In genomic region chr3:143901105-143901504, GRCh38 we compare ENCODE assay signal across 20 cellular contexts. TPM values are rescaled to one million over a fixed set of nuclear protein-coding genes. Genes with fewer than 3 reads are reported as not detected.
A peak's percentile ranks its signal among the peaks of the same experiment; 100 is the strongest.
DNase-seq lines count a peak whose midpoint lies in the region; ATAC-seq and TF ChIP-seq lines count a peak whose summit lies in the region.
"Had no signal": no experiment of that assay in that cellular context is flagged by ENCODE, and none has a peak within 500 bp of the region (broad histone marks: within the 10 kb centered on the region; RNA-seq: fewer than 3 reads in every experiment).

No MANE protein-coding gene starts in this region.

- H3K9me3 ChIP-seq in IMR-90 (ENCODE audit: control insufficient read depth, insufficient read depth, low read length) (no peaks in the 10 kb centered on the region), psoas muscle (no peaks in the 10 kb centered on the region)
- no peaks in the 10 kb centered on the region for H3K9me3 ChIP-seq in naive thymus-derived CD4-positive, alpha-beta T cell (ENCODE audit: control insufficient read depth in 2 of 3, low read length in 3 of 3)
- H3K9me3 ChIP-seq: heart right ventricle, left lung had no signal

- H3K27me3 ChIP-seq in IMR-90 (ENCODE audit: control insufficient read depth, insufficient read depth, low read length) (no peaks in the 10 kb centered on the region), psoas muscle (ENCODE audit: insufficient read depth in 3 of 3, low read length in 2 of 3) (no peaks in the 10 kb centered on the region)
- H3K27me3 ChIP-seq in naive thymus-derived CD4-positive, alpha-beta T cell (ENCODE audit: control insufficient read depth in 2 of 2, insufficient read depth in 2 of 2, low read length in 2 of 2): peaks cover 0 to 3% of the 10 kb centered on the region in 2 donors
- H3K27me3 ChIP-seq: heart right ventricle, left lung had no signal

- no peaks in the 10 kb centered on the region for H3K9me3 Mint-ChIP-seq in Calu3 (ENCODE audit: low read depth, unreplicated experiment)
- no peaks in the 10 kb centered on the region for H3K9me3 Mint-ChIP-seq in naive thymus-derived CD4-positive, alpha-beta T cell
- H3K9me3 Mint-ChIP-seq: activated CD4-positive, alpha-beta T cell treated with anti-CD3 and anti-CD28 coated beads, Interleukin-2, amount 10 ng/mL, durations not matched to agents 24 days and 14 days; activated T-cell treated with anti-CD3 and anti-CD28 coated beads, Interleukin-2, amount 50 U/mL, for 24 hours; CD8-positive, alpha-beta T cell; stimulated activated naive CD8-positive, alpha-beta T cell treated with anti-CD3 and anti-CD28 coated beads, Interleukin-15, amount 100 ng/mL, for 72 hours had no signal

- H3K4me2 ChIP-seq in IMR-90 (ENCODE audit: low read depth, low read length): no peak overlapping the region

- H3K9ac ChIP-seq in IMR-90 (ENCODE audit: low read depth, low read length): no peak overlapping the region

- H3K9me1 ChIP-seq in IMR-90 (ENCODE audit: insufficient read depth, low read length): no peaks in the 10 kb centered on the region

- H2BK5ac ChIP-seq in IMR-90 (ENCODE audit: low read depth, low read length, poor library complexity, severe bottlenecking): no peak overlapping the region

- no peak overlapping the region for H3K23ac ChIP-seq in IMR-90 (ENCODE audit: low read depth, low read length)

- H4K8ac ChIP-seq in IMR-90 (ENCODE audit: low read depth in 2 of 2, low read length in 2 of 2): no peak overlapping the region

- H2AK5ac ChIP-seq in IMR-90 (ENCODE audit: low read depth, low read length): no peak overlapping the region

- no peak for TF ChIP-seq POLR2A in IMR-90 (IDR thresholded peaks at IDR 0.05; ENCODE audit: low read depth, low read length)

- H3K4me3 ChIP-seq in IMR-90 (ENCODE audit: insufficient read depth, low read depth, low read length) (no peak overlapping the region), epithelial cell of esophagus (ENCODE audit: low read length) (no peak overlapping the region), psoas muscle (no peak overlapping the region)
- H3K4me3 ChIP-seq in naive thymus-derived CD4-positive, alpha-beta T cell (ENCODE audit: low read length): no peak overlapping the region
- H3K4me3 ChIP-seq: heart right ventricle, left lung had no signal

- H3K4me3 Mint-ChIP-seq in Calu3 (ENCODE audit: low read depth, unreplicated experiment): no peak overlapping the region
- H3K4me3 Mint-ChIP-seq in naive thymus-derived CD4-positive, alpha-beta T cell: no peak overlapping the region
- H3K4me3 Mint-ChIP-seq: activated CD4-positive, alpha-beta T cell treated with anti-CD3 and anti-CD28 coated beads, Interleukin-2, amount 10 ng/mL, durations not matched to agents 24 days and 14 days; activated T-cell treated with anti-CD3 and anti-CD28 coated beads, Interleukin-2, amount 50 U/mL, for 24 hours; CD8-positive, alpha-beta T cell; nephron; stimulated activated naive CD8-positive, alpha-beta T cell treated with anti-CD3 and anti-CD28 coated beads, Interleukin-15, amount 100 ng/mL, for 72 hours had no signal

- dilution Hi-C loops in IMR-90 (cut with HindIII; ENCODE audit: low sequenced_read_pairs, unreplicated experiment): no loop called here

- peak; percentile 49 for ATAC-seq in IMR-90 (ENCODE audit: low read depth)
- ATAC-seq in psoas muscle: no peak
- ATAC-seq in naive thymus-derived CD4-positive, alpha-beta T cell: no peak
- ATAC-seq in HG02623 (IDR thresholded peaks at IDR 0.05; ENCODE audit: unreplicated experiment): no peak
- ATAC-seq: CD8-positive, alpha-beta T cell; heart right ventricle; left lung; stimulated activated naive CD8-positive, alpha-beta T cell treated with anti-CD3 and anti-CD28 coated beads, Interleukin-15, amount 100 ng/mL, for 72 hours had no signal

- no peaks in the 10 kb centered on the region for H4K20me1 ChIP-seq in IMR-90 (ENCODE audit: insufficient read depth, low read length)

- H3K18ac ChIP-seq in IMR-90 (ENCODE audit: low read depth, low read length): no peak overlapping the region

- H3K27me3 Mint-ChIP-seq in Calu3 (ENCODE audit: unreplicated experiment): no peaks in the 10 kb centered on the region
- H3K27me3 Mint-ChIP-seq in naive thymus-derived CD4-positive, alpha-beta T cell: peaks cover 0 to 19% (median 7%) of the 10 kb centered on the region in 5 donors

- H3K4ac ChIP-seq in IMR-90 (ENCODE audit: low read depth, low read length): no peak overlapping the region

- H3K36me3 Mint-ChIP-seq in Calu3 (ENCODE audit: insufficient read depth, unreplicated experiment): no peaks in the 10 kb centered on the region
- H3K36me3 Mint-ChIP-seq in naive thymus-derived CD4-positive, alpha-beta T cell: no peaks in the 10 kb centered on the region
- H3K36me3 Mint-ChIP-seq: CD8-positive, alpha-beta T cell had no signal

- H3K79me1 ChIP-seq in IMR-90 (ENCODE audit: low read depth in 1 of 2, low read length in 2 of 2): no peaks in the 10 kb centered on the region

- H3K4me1 Mint-ChIP-seq in Calu3 (ENCODE audit: low read depth, unreplicated experiment): peaks cover 9% of the 10 kb centered on the region
- H3K4me1 Mint-ChIP-seq in naive thymus-derived CD4-positive, alpha-beta T cell: no peaks in the 10 kb centered on the region
- H3K4me1 Mint-ChIP-seq: activated CD4-positive, alpha-beta T cell treated with anti-CD3 and anti-CD28 coated beads, Interleukin-2, amount 10 ng/mL, durations not matched to agents 24 days and 14 days; stimulated activated naive CD8-positive, alpha-beta T cell treated with anti-CD3 and anti-CD28 coated beads, Interleukin-15, amount 100 ng/mL, for 72 hours had no signal

- no peak overlapping the region for H3K27ac Mint-ChIP-seq in Calu3 (ENCODE audit: unreplicated experiment)
- no peak overlapping the region for H3K27ac Mint-ChIP-seq in naive thymus-derived CD4-positive, alpha-beta T cell
- H3K27ac Mint-ChIP-seq: activated CD4-positive, alpha-beta T cell treated with anti-CD3 and anti-CD28 coated beads, Interleukin-2, amount 10 ng/mL, durations not matched to agents 24 days and 14 days; activated T-cell treated with anti-CD3 and anti-CD28 coated beads, Interleukin-2, amount 50 U/mL, for 24 hours; CD8-positive, alpha-beta T cell; nephron had no signal

- no peak overlapping the region for H3K27ac ChIP-seq in IMR-90 (ENCODE audit: insufficient read depth, low read length)
- no peak overlapping the region for H3K27ac ChIP-seq in psoas muscle
- no peak overlapping the region for H3K27ac ChIP-seq in naive thymus-derived CD4-positive, alpha-beta T cell (ENCODE audit: low read depth, low read length)
- H3K27ac ChIP-seq: heart right ventricle, left lung had no signal

- TF ChIP-seq CTCF in IMR-90 (conservative IDR thresholded peaks at IDR 0.05; ENCODE audit: low read depth, low read length) (no peak), epithelial cell of esophagus (IDR thresholded peaks at IDR 0.05; ENCODE audit: insufficient read depth, low read depth, low read length, missing control alignments) (no peak), Calu3 (IDR thresholded peaks at IDR 0.05; ENCODE audit: unreplicated experiment) (no peak), psoas muscle (IDR thresholded peaks at IDR 0.05) (no peak)

- H3K4me1 ChIP-seq in IMR-90 (ENCODE audit: control insufficient read depth, insufficient read depth, low read length) (no peaks in the 10 kb centered on the region), psoas muscle (no peaks in the 10 kb centered on the region)
- H3K4me1 ChIP-seq in naive thymus-derived CD4-positive, alpha-beta T cell (ENCODE audit: control insufficient read depth in 2 of 2, insufficient read depth in 2 of 2, low read length in 2 of 2): no peaks in the 10 kb centered on the region
- H3K4me1 ChIP-seq: left lung had no signal

- no TSS peak for BruUV-seq in IMR-90 (replicated peaks; lab: Mats Ljungman, UMichigan)
- no TSS peak for BruUV-seq in Calu3 (replicated peaks; lab: Mats Ljungman, UMichigan)

- POLR2A ChIA-PET in IMR-90 (lab: Charles Lee; ENCODE audit: unreplicated experiment): no interaction called here
- POLR2A ChIA-PET in naive thymus-derived CD4-positive, alpha-beta T cell (lab: Charles Lee): no interaction called here

- no peak overlapping the region for H2AK9ac ChIP-seq in IMR-90 (replicated peaks; ENCODE audit: low read depth, low read length, poor library complexity)

- no peak for TF ChIP-seq RAD21 in IMR-90 (IDR thresholded peaks at IDR 0.05; ENCODE audit: low read length)

- no peak overlapping the region for H3K56ac ChIP-seq in IMR-90 (ENCODE audit: extremely low read depth, insufficient read depth, low read length)

- no peak overlapping the region for H3K14ac ChIP-seq in IMR-90 (replicated peaks; ENCODE audit: low read depth, low read length)

- CTCF ChIA-PET in IMR-90 (lab: Yijun Ruan, JAX) (no interaction called here), Calu3 (lab: Charles Lee) (interaction anchor here (0.6 to 1.1 kb wide), 2 partner anchors 12 to 16 kb away, joined by 3 to 6 read pairs; no protein-coding TSS in a partner anchor)
- CTCF ChIA-PET in naive thymus-derived CD4-positive, alpha-beta T cell (lab: Charles Lee): no interaction called here

- no peak overlapping the region for H2BK15ac ChIP-seq in IMR-90 (ENCODE audit: low read depth, low read length)

- no peak overlapping the region for H4K5ac ChIP-seq in IMR-90 (ENCODE audit: low read depth, low read length)

- DNase-seq in GM03348 (ENCODE audit: low spot score): peak; percentile 69
- peak; percentile 83 for DNase-seq in IMR-90
- peak; percentile 92 for DNase-seq in epithelial cell of esophagus (ENCODE audit: low read depth)
- DNase-seq in renal cortical epithelial cell (ENCODE audit: low read depth): peak; percentile 75
- no peak for DNase-seq in Calu3
- no peak for DNase-seq in psoas muscle
- no peak for DNase-seq in naive thymus-derived CD4-positive, alpha-beta T cell
- DNase-seq: activated CD4-positive, alpha-beta T cell treated with anti-CD3 and anti-CD28 coated beads, Interleukin-2, amount 10 ng/mL, durations not matched to agents 24 days and 14 days; activated T-cell treated with anti-CD3 and anti-CD28 coated beads, Interleukin-2, amount 50 U/mL, for 24 hours; CD8-positive, alpha-beta T cell; GDM1; heart right ventricle; KG1; left lung; NCI-H187; NCI-H69; RPMI8226; stimulated activated naive CD8-positive, alpha-beta T cell treated with anti-CD3 and anti-CD28 coated beads, Interleukin-15, amount 100 ng/mL, for 72 hours had no signal

- H2BK20ac ChIP-seq in IMR-90 (ENCODE audit: low read depth, low read length): no peak overlapping the region

- in situ Hi-C loops in IMR-90 (cut with MboI; ENCODE audit: low sequenced_read_pairs): no loop called here

- intact Hi-C loops in IMR-90 (cut with micrococcal nuclease): no loop called here
- intact Hi-C loops in Calu3 (cut with micrococcal nuclease; ENCODE audit: unreplicated experiment): no loop called here
- intact Hi-C loops in psoas muscle (cut with DNase I): no loop called here
- intact Hi-C loops in naive thymus-derived CD4-positive, alpha-beta T cell (cut with micrococcal nuclease): no loop called here

- H2BK120ac ChIP-seq in IMR-90 (ENCODE audit: low read depth, low read length): no peak overlapping the region

- H3K36me3 ChIP-seq in IMR-90 (ENCODE audit: control insufficient read depth, insufficient read depth, low read length): no peaks in the 10 kb centered on the region
- no peaks in the 10 kb centered on the region for H3K36me3 ChIP-seq in psoas muscle (ENCODE audit: insufficient read depth in 1 of 2, low read depth in 1 of 2)
- no peaks in the 10 kb centered on the region for H3K36me3 ChIP-seq in naive thymus-derived CD4-positive, alpha-beta T cell (ENCODE audit: control insufficient read depth in 2 of 3, insufficient read depth in 3 of 3, low read length in 3 of 3)
- H3K36me3 ChIP-seq: heart right ventricle, left lung had no signal

- H2AFZ ChIP-seq in IMR-90 (replicated peaks; ENCODE audit: low read length, poor library complexity): no peak overlapping the region

- no peak overlapping the region for H4K91ac ChIP-seq in IMR-90 (ENCODE audit: insufficient read depth, low read depth, low read length)

RNA-seq across cellular contexts. Expression of gene SLC9A9, which starts 52.8 kb away (rescaled TPM):
- total RNA-seq in IMR-90 (2012; rRNA removed) (2.3 and 4.2 TPM in 2 replicates), renal cortical epithelial cell (1.0 and 2.4 TPM in 2 replicates), Calu3 (2022) (1.5 and 2.4 TPM in 2 replicates), psoas muscle (1 to 10 TPM; 2.9 to 5.4 (median 3.2) TPM)
- polyA plus RNA-seq in IMR-90 (2012; rRNA removed) (1.1 and 1.4 TPM in 2 replicates), psoas muscle (1 to 10 TPM; 1.3 to 2.0 (median 1.8) TPM)
- polyA plus RNA-seq in IMR-90 (2012; cell fraction: cytosol; rRNA removed): 0.64 and 0.94 TPM in 2 replicates
- 0.46 and 1.2 TPM in 2 replicates for polyA plus RNA-seq in IMR-90 (2012; cell fraction: nucleus; rRNA removed; ENCODE audit: low replicate concordance)
- 10 to 100 TPM in 4 of 5 experiments, 1 to 10 TPM in 1; 9.3 to 21.9 (median 16.6) TPM for total RNA-seq in naive thymus-derived CD4-positive, alpha-beta T cell
- 10 to 100 TPM; 15.3 to 23.1 TPM for polyA plus RNA-seq in naive thymus-derived CD4-positive, alpha-beta T cell

Comparison
In these comparisons a context has a peak if more than half of its experiments do, and no peak if none do; other contexts are left out.
1. DNase-seq: peak in GM03348 (single experiment), IMR-90 (single experiment), epithelial cell of esophagus (single experiment) and renal cortical epithelial cell (single experiment); none in Calu3 (single experiment), psoas muscle (0 of 2) and naive thymus-derived CD4-positive, alpha-beta T cell (0 of 9).